ENCODE assay signal across 28 cellular contexts in genomic region chr10:121700416-121700815, GRCh38.
"Had no signal": no experiment of that assay in that cellular context is flagged by ENCODE, and none has a peak within 500 bp of the region (broad histone marks: within the 10 kb centered on the region; RNA-seq: fewer than 3 reads in every experiment).

No MANE protein-coding gene starts in this region.

- H3K4me1 ChIP-seq: colonic mucosa, gastrocnemius medialis, heart left ventricle, heart right ventricle had no signal

- FAIRE-seq: endometrium, endothelial cell of umbilical vein, frontal cortex had no signal

- DNase-seq: colonic mucosa; cortex of kidney; dermis blood vessel endothelial cell; dorsolateral prefrontal cortex; effector CD4-positive, alpha-beta T cell; effector CD8-positive, alpha-beta T cell; effector memory CD4-positive, alpha-beta T cell; effector memory CD8-positive, alpha-beta T cell; endodermal cell; erythroblast; esophagus squamous epithelium; foreskin fibroblast; foreskin keratinocyte; foreskin melanocyte; gastrocnemius medialis; glutamatergic neuron; head of caudate nucleus; heart left ventricle; heart right ventricle had no signal

- H3K27me3 ChIP-seq: colonic mucosa, esophagus muscularis mucosa, esophagus squamous epithelium, foreskin keratinocyte, gastrocnemius medialis, gastroesophageal sphincter, hepatocyte had no signal

- H3K4me3 ChIP-seq: colonic mucosa, coronary artery, dorsolateral prefrontal cortex, esophagus muscularis mucosa, esophagus squamous epithelium, gastrocnemius medialis, gastroesophageal sphincter, heart left ventricle, heart right ventricle, hepatocyte had no signal

- H3K27ac ChIP-seq: colonic mucosa, coronary artery, dorsolateral prefrontal cortex, epithelial cell of prostate, esophagus muscularis mucosa, esophagus squamous epithelium, foreskin keratinocyte, gastrocnemius medialis, gastroesophageal sphincter, heart left ventricle, heart right ventricle, hepatocyte had no signal

- ATAC-seq: effector memory CD8-positive, alpha-beta T cell; esophagus mucosa; foreskin keratinocyte; gastrocnemius medialis; gastroesophageal sphincter; heart left ventricle; heart right ventricle had no signal

- H3K79me2 ChIP-seq: hepatocyte had no signal

- H3K9me3 ChIP-seq: colonic mucosa, esophagus squamous epithelium, gastrocnemius medialis, gastroesophageal sphincter had no signal

- H3K36me3 ChIP-seq: colonic mucosa, esophagus muscularis mucosa, esophagus squamous epithelium, gastrocnemius medialis, gastroesophageal sphincter, heart left ventricle, heart right ventricle had no signal

- H3K4me2 ChIP-seq: hepatocyte had no signal

- H2AFZ ChIP-seq: hepatocyte had no signal
